17 cellular contexts compared by ENCODE assay signal in genomic region chr18:28019425-28020108, GRCh38.
DNase-seq lines count a peak whose midpoint lies in the region; TF ChIP-seq lines count a peak whose summit lies in the region.
"Had no signal": no experiment of that assay in that cellular context is flagged by ENCODE, and none has a peak within 500 bp of the region (broad histone marks: within the 10 kb centered on the region; RNA-seq: fewer than 3 reads in every experiment).

No MANE protein-coding gene starts in this region.

- CTCF ChIA-PET in activated CD4-positive, alpha-beta memory T cell treated with anti-CD3 and anti-CD28 coated beads for 36 hours (lab: Charles Lee): no interaction called here

- DNase-seq in HFFc6: no peak
- DNase-seq in amniotic epithelial cell (ENCODE audit: low read depth): peak; percentile 65
- DNase-seq in iris pigment epithelial cell (ENCODE audit: low read depth): peak; percentile 51
- DNase-seq in DMS114 treated with DMSO at 0.1 percent for 48 hours (lab: John Stamatoyannopoulos, UW; ENCODE audit: unreplicated experiment): no peak
- no peak for DNase-seq in NCI-H446 (lab: John Stamatoyannopoulos, UW)
- no peak for DNase-seq in NCI-H1417 treated with DMSO at 0.1 percent for 48 hours (lab: John Stamatoyannopoulos, UW)
- no peak for DNase-seq in activated CD4-positive, alpha-beta memory T cell treated with anti-CD3 and anti-CD28 coated beads for 36 hours
- DNase-seq: CD8-positive, alpha-beta T cell; H7; MV-4-11; NCI-H146; NCI-H2107; NCI-H345; NCI-H69; NK-92 treated with Interleukin-12 subunit alpha and Interleukin-12 subunit beta, amount 100 ng/mL, for 24 hours; OCI-M1; SHP77 treated with DMSO at 0.1 percent for 48 hours had no signal

- intact Hi-C loops in activated CD4-positive, alpha-beta memory T cell treated with anti-CD3 and anti-CD28 coated beads for 36 hours (cut with micrococcal nuclease): no loop called here

- H3K36me3 Mint-ChIP-seq in HFFc6 (ENCODE audit: low read depth): peaks cover 26% of the 10 kb centered on the region
- no peaks in the 10 kb centered on the region for H3K36me3 Mint-ChIP-seq in activated CD4-positive, alpha-beta memory T cell treated with anti-CD3 and anti-CD28 coated beads for 36 hours
- H3K36me3 Mint-ChIP-seq: CD8-positive, alpha-beta T cell had no signal

- H3K4me3 Mint-ChIP-seq in HFFc6: no peak overlapping the region
- H3K4me3 Mint-ChIP-seq in activated CD4-positive, alpha-beta memory T cell treated with anti-CD3 and anti-CD28 coated beads for 36 hours: no peak overlapping the region
- H3K4me3 Mint-ChIP-seq: CD8-positive, alpha-beta T cell had no signal

- TF ChIP-seq CTCF in HFFc6 (IDR thresholded peaks at IDR 0.05): no peak

- H3K9me3 Mint-ChIP-seq in HFFc6: peaks cover 7% of the 10 kb centered on the region; the same call in 1 of the 2 replicates
- peaks cover 23% of the 10 kb centered on the region for H3K9me3 Mint-ChIP-seq in activated CD4-positive, alpha-beta memory T cell treated with anti-CD3 and anti-CD28 coated beads for 36 hours
- H3K9me3 Mint-ChIP-seq: CD8-positive, alpha-beta T cell had no signal

- peaks cover 4% of the 10 kb centered on the region for H3K27me3 Mint-ChIP-seq in HFFc6 (ENCODE audit: insufficient read depth)
- H3K27me3 Mint-ChIP-seq in activated CD4-positive, alpha-beta memory T cell treated with anti-CD3 and anti-CD28 coated beads for 36 hours: no peaks in the 10 kb centered on the region

- POLR2A ChIA-PET in activated CD4-positive, alpha-beta memory T cell treated with anti-CD3 and anti-CD28 coated beads for 36 hours (lab: Charles Lee): no interaction called here

- peaks cover 72% of the 10 kb centered on the region for H3K4me1 Mint-ChIP-seq in HFFc6 (ENCODE audit: low read depth)
- no peaks in the 10 kb centered on the region for H3K4me1 Mint-ChIP-seq in activated CD4-positive, alpha-beta memory T cell treated with anti-CD3 and anti-CD28 coated beads for 36 hours (ENCODE audit: low read depth)

- H3K27ac Mint-ChIP-seq in HFFc6: peak overlapping the region; percentile 30; the same call in 1 of the 2 replicates
- H3K27ac Mint-ChIP-seq in activated CD4-positive, alpha-beta memory T cell treated with anti-CD3 and anti-CD28 coated beads for 36 hours: no peak overlapping the region
- H3K27ac Mint-ChIP-seq: CD8-positive, alpha-beta T cell had no signal

Comparison
In these comparisons a context has a peak if more than half of its experiments do, and no peak if none do; other contexts are left out.
1. DNase-seq: peak in amniotic epithelial cell (single experiment) and iris pigment epithelial cell (single experiment); none in HFFc6 (single experiment), DMS114 treated with DMSO at 0.1 percent for 48 hours (single experiment), NCI-H446 (0 of 2), NCI-H1417 treated with DMSO at 0.1 percent for 48 hours (single experiment) and activated CD4-positive, alpha-beta memory T cell treated with anti-CD3 and anti-CD28 coated beads for 36 hours (single experiment).